In genomic region chr11:115464269-115464668, GRCh38 we compare ENCODE assay signal across 1 cellular context.
TF ChIP-seq lines count a peak whose summit lies in the region.

No MANE protein-coding gene starts in this region.

TF ChIP-seq in GM23338, 12 proteins besides CTCF, POLR2A, EP300 and RAD21 (continued from another document):
- TF ChIP-seq, protein P1, sequence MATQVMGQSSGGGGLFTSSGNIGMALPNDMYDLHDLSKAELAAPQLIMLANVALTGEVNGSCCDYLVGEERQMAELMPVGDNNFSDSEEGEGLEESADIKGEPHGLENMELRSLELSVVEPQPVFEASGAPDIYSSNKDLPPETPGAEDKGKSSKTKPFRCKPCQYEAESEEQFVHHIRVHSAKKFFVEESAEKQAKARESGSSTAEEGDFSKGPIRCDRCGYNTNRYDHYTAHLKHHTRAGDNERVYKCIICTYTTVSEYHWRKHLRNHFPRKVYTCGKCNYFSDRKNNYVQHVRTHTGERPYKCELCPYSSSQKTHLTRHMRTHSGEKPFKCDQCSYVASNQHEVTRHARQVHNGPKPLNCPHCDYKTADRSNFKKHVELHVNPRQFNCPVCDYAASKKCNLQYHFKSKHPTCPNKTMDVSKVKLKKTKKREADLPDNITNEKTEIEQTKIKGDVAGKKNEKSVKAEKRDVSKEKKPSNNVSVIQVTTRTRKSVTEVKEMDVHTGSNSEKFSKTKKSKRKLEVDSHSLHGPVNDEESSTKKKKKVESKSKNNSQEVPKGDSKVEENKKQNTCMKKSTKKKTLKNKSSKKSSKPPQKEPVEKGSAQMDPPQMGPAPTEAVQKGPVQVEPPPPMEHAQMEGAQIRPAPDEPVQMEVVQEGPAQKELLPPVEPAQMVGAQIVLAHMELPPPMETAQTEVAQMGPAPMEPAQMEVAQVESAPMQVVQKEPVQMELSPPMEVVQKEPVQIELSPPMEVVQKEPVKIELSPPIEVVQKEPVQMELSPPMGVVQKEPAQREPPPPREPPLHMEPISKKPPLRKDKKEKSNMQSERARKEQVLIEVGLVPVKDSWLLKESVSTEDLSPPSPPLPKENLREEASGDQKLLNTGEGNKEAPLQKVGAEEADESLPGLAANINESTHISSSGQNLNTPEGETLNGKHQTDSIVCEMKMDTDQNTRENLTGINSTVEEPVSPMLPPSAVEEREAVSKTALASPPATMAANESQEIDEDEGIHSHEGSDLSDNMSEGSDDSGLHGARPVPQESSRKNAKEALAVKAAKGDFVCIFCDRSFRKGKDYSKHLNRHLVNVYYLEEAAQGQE (IDR thresholded peaks at IDR 0.05; ENCODE audit: unreplicated experiment) = no peak
- TF ChIP-seq ZNF462 (CRISPR knock-in tag; IDR thresholded peaks at IDR 0.05) (no peak), NANOG (IDR thresholded peaks at IDR 0.05; ENCODE audit: borderline replicate concordance) (no peak), CREB1 (CRISPR knock-in tag; IDR thresholded peaks at IDR 0.05; ENCODE audit: low read depth) (no peak), POLR2AphosphoS5 (IDR thresholded peaks at IDR 0.05; ENCODE audit: low read depth) (no peak), ETS1 (IDR thresholded peaks at IDR 0.05) (no peak), ZNF114 (CRISPR knock-in tag; IDR thresholded peaks at IDR 0.05) (no peak), EZH2 (IDR thresholded peaks at IDR 0.05; ENCODE audit: low read depth, unreplicated experiment) (no peak)
